In the genomic region with DNA sequence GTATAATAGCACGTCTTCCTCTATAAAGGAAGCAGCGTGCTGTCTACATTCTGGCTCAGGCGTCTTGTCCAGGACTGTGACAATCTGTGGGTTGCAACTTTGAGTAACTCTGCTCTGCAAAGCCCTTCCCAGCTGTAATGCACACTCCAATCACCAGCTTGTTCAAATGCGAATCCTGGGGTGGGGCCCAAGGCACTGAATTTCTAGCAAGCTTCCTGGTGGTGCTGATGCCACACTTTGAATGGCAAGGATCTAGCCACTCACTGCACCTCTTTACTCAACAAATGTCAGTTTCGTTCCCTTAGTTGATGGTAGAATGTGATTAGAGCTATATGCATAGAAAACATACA, we compare ENCODE assay signal across 25 cellular contexts.
DNase-seq lines count a peak whose midpoint lies in the region; ATAC-seq, FAIRE-seq and TF ChIP-seq lines count a peak whose summit lies in the region.
"Had no signal": no experiment of that assay in that cellular context is flagged by ENCODE, and none has a peak within 500 bp of the region (broad histone marks: within the 10 kb centered on the region; RNA-seq: fewer than 3 reads in every experiment).

No MANE protein-coding gene starts in this region.

- H2BK15ac ChIP-seq in H9 (ENCODE audit: low read depth, low read length), result no peak overlapping the region

- no peak overlapping the region for H3T11ph ChIP-seq in H9 (ENCODE audit: low read length)

- H3K36me3 Mint-ChIP-seq in H9 (ENCODE audit: insufficient read depth in 1 of 3, low read depth in 3 of 3), result no peaks in the 10 kb centered on the region
- H3K36me3 Mint-ChIP-seq: CD4-positive, alpha-beta memory T cell had no signal

- H3K79me1 ChIP-seq in H9 (ENCODE audit: insufficient read depth, low read depth, low read length, poor library complexity, severe bottlenecking), result no peaks in the 10 kb centered on the region

- H4K5ac ChIP-seq in H9 (ENCODE audit: insufficient read length, low read depth, low read length), result no peak overlapping the region

- H4K20me1 ChIP-seq in OCI-LY1 (ENCODE audit: insufficient read depth, low read length) (no peaks in the 10 kb centered on the region), H9 (ENCODE audit: control insufficient read depth, insufficient read depth, insufficient read length) (no peaks in the 10 kb centered on the region)

- no peak overlapping the region for H3K56ac ChIP-seq in H9 (ENCODE audit: insufficient read length, low read depth, low read length)

- FAIRE-seq in urothelium cell line (lab: Jason Lieb, UNC), result no peak
- FAIRE-seq: A549, GM12892, GM19239, H54, HTR-8/SVneo had no signal

- H2AK5ac ChIP-seq in H9 (ENCODE audit: insufficient read length, low read length), result no peak overlapping the region

- WGBS in right cardiac atrium, result 84% methylated on average over 5 of the region's 5 CpGs
- WGBS in H9 (ENCODE audit: extremely low coverage, insufficient read length, low lambda C conversion rate), result no CpG with 5 or more reads among the region's 5 CpGs

- no peaks in the 10 kb centered on the region for H3K36me3 ChIP-seq in OCI-LY1 (ENCODE audit: insufficient read depth, low read length)
- H3K36me3 ChIP-seq: Peyer's patch had no signal

- TF ChIP-seq CTCF in OCI-LY1 (IDR thresholded peaks at IDR 0.05; ENCODE audit: low read length) (no peak), H9 (conservative IDR thresholded peaks at IDR 0.05) (no peak)

- H3K18ac ChIP-seq in H9 (ENCODE audit: insufficient read length, low read depth, low read length), result no peak overlapping the region

- intact Hi-C loops in cardiac septum (cut with DNase I), result no loop called here
- intact Hi-C loops in right cardiac atrium (cut with DNase I), result no loop called here

- H3K27ac ChIP-seq in right cardiac atrium (ENCODE audit: low read length), result no peak overlapping the region
- H3K27ac ChIP-seq in OCI-LY1 (ENCODE audit: low read depth, low read length, poor library complexity, severe bottlenecking), result peak overlapping the region; percentile 67
- H3K27ac ChIP-seq in H9 (ENCODE audit: insufficient read length, low read depth, low read length), result no peak overlapping the region
- H3K27ac ChIP-seq: A549, Peyer's patch had no signal

- H3K4me2 ChIP-seq in OCI-LY1 (ENCODE audit: low read length), result no peak overlapping the region
- H3K4me2 ChIP-seq in H9 (ENCODE audit: insufficient read depth, insufficient read length, low read length), result no peak overlapping the region
- H3K4me2 ChIP-seq: A549 had no signal

- no peak overlapping the region; the same call in 1 of the 2 replicates for H3K9ac ChIP-seq in OCI-LY1 (ENCODE audit: low read length)
- no peak overlapping the region for H3K9ac ChIP-seq in H9 (ENCODE audit: extremely low read depth, insufficient read length, low read length)

- no peak overlapping the region for H2AFZ ChIP-seq in OCI-LY1 (ENCODE audit: low read length)
- H2AFZ ChIP-seq in H9 (ENCODE audit: low read length), result no peak overlapping the region

- no peak overlapping the region for H4K8ac ChIP-seq in H9 (replicated peaks; ENCODE audit: insufficient read length, low read depth, low read length)

- H3K79me2 ChIP-seq in OCI-LY1 (ENCODE audit: insufficient read depth, low read length) (no peaks in the 10 kb centered on the region), H9 (ENCODE audit: insufficient read depth, low read length) (no peaks in the 10 kb centered on the region)

- no peak overlapping the region for H2BK20ac ChIP-seq in H9 (ENCODE audit: low read depth, low read length, poor library complexity, severe bottlenecking)

- H2BK120ac ChIP-seq in H9 (ENCODE audit: low read depth, low read length, poor library complexity, severe bottlenecking), result no peak overlapping the region

- no peaks in the 10 kb centered on the region for H3K9me2 ChIP-seq in OCI-LY1 (ENCODE audit: low read depth, low read length)

- DNase-seq in cardiac septum (ENCODE audit: low spot score), result peak; percentile 39
- no peak for DNase-seq in right cardiac atrium
- peak; percentile 12 for DNase-seq in mesenteric fat pad (ENCODE audit: low spot score)
- DNase-seq in urothelium cell line (ENCODE audit: low spot score), result no peak
- no peak for DNase-seq in NCI-H1105 (lab: John Stamatoyannopoulos, UW)
- no peak for DNase-seq in H9
- DNase-seq: AML-193; C1 segment of cervical spinal cord; CD4-positive, alpha-beta memory T cell; COR-L47; DMS79 treated with DMSO at 0.1 percent for 48 hours; GF-D8; MV-4-11; NCI-H1105 treated with DMSO at 0.1 percent for 48 hours; NCI-H2029; NCI-H446 treated with DMSO at 0.1 percent for 48 hours; NCI-H526; SHP77 treated with DMSO at 0.1 percent for 48 hours had no signal

- no peak overlapping the region for H3K23ac ChIP-seq in H9 (ENCODE audit: insufficient read length, low read depth, low read length)

- no peak overlapping the region for H3K27ac Mint-ChIP-seq in H9
- H3K27ac Mint-ChIP-seq: CD4-positive, alpha-beta memory T cell had no signal

- H3K4me3 Mint-ChIP-seq in H9, result no peak overlapping the region
- H3K4me3 Mint-ChIP-seq: CD4-positive, alpha-beta memory T cell had no signal

- no peak for ATAC-seq in right cardiac atrium

- no peaks in the 10 kb centered on the region for H3F3A ChIP-seq in OCI-LY1 (ENCODE audit: insufficient read depth, low read length)

- H3K9me3 Mint-ChIP-seq in H9, result no peaks in the 10 kb centered on the region; a peak in 2 of 5 replicates
- H3K9me3 Mint-ChIP-seq: CD4-positive, alpha-beta memory T cell had no signal

- H3K4me3 ChIP-seq in right cardiac atrium (ENCODE audit: low read length), result no peak overlapping the region
- no peak overlapping the region for H3K4me3 ChIP-seq in OCI-LY1 (ENCODE audit: low read depth, low read length, poor library complexity, severe bottlenecking)
- H3K4me3 ChIP-seq: A549, Peyer's patch had no signal

- H3K27me3 Mint-ChIP-seq in H9 (ENCODE audit: low read depth), result peaks cover 4% of the 10 kb centered on the region; the same call in 1 of the 2 replicates
- H3K27me3 Mint-ChIP-seq: CD4-positive, alpha-beta memory T cell had no signal

- H4K91ac ChIP-seq in H9 (ENCODE audit: insufficient read length, low read depth, low read length), result no peak overlapping the region

- H3K4me1 ChIP-seq in right cardiac atrium (ENCODE audit: control insufficient read depth, insufficient read depth, low read length) (peaks cover 2% of the 10 kb centered on the region), OCI-LY1 (ENCODE audit: insufficient read depth, low read length, severe bottlenecking) (peaks cover 65% of the 10 kb centered on the region), H9 (ENCODE audit: insufficient read depth, low read length) (no peaks in the 10 kb centered on the region)
- H3K4me1 ChIP-seq: A549, Peyer's patch had no signal

- H3K23me2 ChIP-seq in H9 (ENCODE audit: insufficient read length, low read depth, low read length, poor library complexity, severe bottlenecking), result no peaks in the 10 kb centered on the region

- H3K4ac ChIP-seq in H9 (ENCODE audit: low read depth, low read length), result no peak overlapping the region

- H2BK12ac ChIP-seq in H9 (ENCODE audit: insufficient read length, low read depth, low read length), result no peak overlapping the region

- peaks cover 13 to 27% of the 10 kb centered on the region in 2 experiments for H3K4me1 Mint-ChIP-seq in H9
- H3K4me1 Mint-ChIP-seq: CD4-positive, alpha-beta memory T cell had no signal

- H2BK5ac ChIP-seq in H9 (ENCODE audit: insufficient read length, low read length), result no peak overlapping the region

- H3K14ac ChIP-seq in H9 (ENCODE audit: insufficient read depth, low read length), result no peak overlapping the region

- H3K9me3 ChIP-seq in right cardiac atrium (ENCODE audit: control insufficient read depth, low read length) (no peaks in the 10 kb centered on the region), OCI-LY1 (ENCODE audit: low read length) (no peaks in the 10 kb centered on the region), H9 (ENCODE audit: control insufficient read depth, low read depth, low read length) (no peaks in the 10 kb centered on the region)
- H3K9me3 ChIP-seq: A549, Peyer's patch had no signal

- H3K27me3 ChIP-seq in right cardiac atrium (ENCODE audit: control insufficient read depth, insufficient read depth) (no peaks in the 10 kb centered on the region), OCI-LY1 (ENCODE audit: insufficient read depth, low read length) (no peaks in the 10 kb centered on the region), H9 (ENCODE audit: insufficient read depth, low read length) (no peaks in the 10 kb centered on the region)
- H3K27me3 ChIP-seq: Peyer's patch had no signal

Comparison
In these comparisons a context has a peak if more than half of its experiments do, and no peak if none do; other contexts are left out.
1. DNase-seq: peak in cardiac septum (single experiment) and mesenteric fat pad (single experiment); none in right cardiac atrium (0 of 3), urothelium cell line (single experiment), NCI-H1105 (single experiment) and H9 (single experiment).